21 cellular contexts compared by ENCODE assay signal in genomic region chr3:76842232-76842631, GRCh38.
A peak's percentile ranks its signal among the peaks of the same experiment; 100 is the strongest.
DNase-seq lines count a peak whose midpoint lies in the region; ATAC-seq and TF ChIP-seq lines count a peak whose summit lies in the region.
"Had no signal": no experiment of that assay in that cellular context is flagged by ENCODE, and none has a peak within 500 bp of the region (broad histone marks: within the 10 kb centered on the region; RNA-seq: fewer than 3 reads in every experiment).

No MANE protein-coding gene starts in this region.

- H3K4me3 ChIP-seq in BE2C (ENCODE audit: low read depth, low read length): 0 out of 2 replicates have a peak overlapping the region, but pooled peaks have one; percentile 6
- H3K4me3 ChIP-seq in HEK293 (ENCODE audit: low read depth, low read length): no peak overlapping the region
- H3K4me3 ChIP-seq: BLaER1 treated with 17β-estradiol and CSF1 and Interleukin-3, amounts not matched to agents 10 nM and 100 nM; GM12878 had no signal

- no peaks in the 10 kb centered on the region for H3K4me1 Mint-ChIP-seq in MCF 10A (ENCODE audit: insufficient read depth, unreplicated experiment)

- H3K4me1 ChIP-seq in BE2C (peaks cover 29% of the 10 kb centered on the region), HEK293 (ENCODE audit: control insufficient read depth, insufficient read depth, low read length) (no peaks in the 10 kb centered on the region)
- H3K4me1 ChIP-seq: BLaER1 treated with 17β-estradiol and CSF1 and Interleukin-3, amounts not matched to agents 10 nM and 100 nM; Caco-2 had no signal

- H3K9me3 Mint-ChIP-seq in MCF 10A (ENCODE audit: unreplicated experiment): peaks cover 5% of the 10 kb centered on the region

- H3K36me3 ChIP-seq in BE2C: no peaks in the 10 kb centered on the region
- H3K36me3 ChIP-seq in HEK293 (ENCODE audit: control insufficient read depth in 2 of 2, insufficient read depth in 1 of 2, low read length in 2 of 2): no peaks in the 10 kb centered on the region
- H3K36me3 ChIP-seq: BLaER1 treated with 17β-estradiol and CSF1 and Interleukin-3, amounts not matched to agents 10 nM and 100 nM had no signal

- no TSS peak for BruUV-seq in MCF 10A (replicated peaks; lab: Mats Ljungman, UMichigan)

- no peak overlapping the region for H3K27ac Mint-ChIP-seq in MCF 10A (ENCODE audit: low read depth, unreplicated experiment)
- H3K27ac Mint-ChIP-seq: CD4-positive, alpha-beta T cell; CD8-positive, alpha-beta T cell had no signal

- no peak overlapping the region for H3K27ac ChIP-seq in HEK293 (ENCODE audit: extremely low read depth, low read depth, low read length)
- H3K27ac ChIP-seq: BLaER1 treated with 17β-estradiol and CSF1 and Interleukin-3, amounts not matched to agents 10 nM and 100 nM; C4-2B had no signal

- H3K9me3 ChIP-seq in BE2C: no peaks in the 10 kb centered on the region
- H3K9me3 ChIP-seq in HEK293 (ENCODE audit: control insufficient read depth, insufficient read depth, low read depth, low read length): no peaks in the 10 kb centered on the region; the same call in 1 of the 2 replicates
- H3K9me3 ChIP-seq: Caco-2 had no signal

- TF ChIP-seq CTCF in BE2C (IDR thresholded peaks at IDR 0.05; ENCODE audit: low read depth, low read length) (no peak), HEK293 (tag by site-specific recombination; IDR thresholded peaks at IDR 0.05) (no peak), MCF 10A (IDR thresholded peaks at IDR 0.05; ENCODE audit: unreplicated experiment) (no peak)

- H3K27me3 Mint-ChIP-seq in MCF 10A (ENCODE audit: insufficient read depth, unreplicated experiment): peaks cover 62% of the 10 kb centered on the region
- H3K27me3 Mint-ChIP-seq: CD4-positive, alpha-beta T cell had no signal

- ATAC-seq in HG03159 (IDR thresholded peaks at IDR 0.05; ENCODE audit: unreplicated experiment): no peak
- ATAC-seq: CD8-positive, alpha-beta T cell; GM12878 had no signal

- no peak overlapping the region for H3K4me3 Mint-ChIP-seq in MCF 10A (ENCODE audit: unreplicated experiment)
- H3K4me3 Mint-ChIP-seq: CD4-positive, alpha-beta T cell; CD8-positive, alpha-beta T cell had no signal

- CTCF ChIA-PET in HEK293 (lab: Yijun Ruan, JAX): no interaction called here
- CTCF ChIA-PET in MCF 10A (lab: Yijun Ruan, JAX): no interaction called here

- DNase-seq in BE2C (no peak), left kidney (ENCODE audit: low read depth, low spot score) (peak; percentile 32), kidney glomerular epithelial cell (lab: John Stamatoyannopoulos, UW) (no peak), MCF 10A (ENCODE audit: unreplicated experiment) (no peak), DMS53 (lab: John Stamatoyannopoulos, UW) (no peak)
- DNase-seq: 8988T; ACHN; Caco-2; Calu3; CD4-positive, alpha-beta T cell; CD8-positive, alpha-beta T cell; DMS79; DND-41; EL; GDM1 had no signal

- POLR2A ChIA-PET in HEK293 (lab: Yijun Ruan, JAX): no interaction called here
- POLR2A ChIA-PET in MCF 10A (lab: Yijun Ruan, JAX): no interaction called here

- intact Hi-C loops in MCF 10A (cut with micrococcal nuclease): no loop called here

- TF ChIP-seq RAD21 in Ishikawa (IDR thresholded peaks at IDR 0.05; ENCODE audit: low read depth): no peak

- no peaks in the 10 kb centered on the region for H3K27me3 ChIP-seq in BE2C
- H3K27me3 ChIP-seq: BLaER1 treated with 17β-estradiol and CSF1 and Interleukin-3, amounts not matched to agents 10 nM and 100 nM had no signal

- no peak for TF ChIP-seq EP300 in Ishikawa (IDR thresholded peaks at IDR 0.05; ENCODE audit: borderline replicate concordance)

- no peaks in the 10 kb centered on the region for H3K36me3 Mint-ChIP-seq in MCF 10A (ENCODE audit: insufficient read depth, unreplicated experiment)
- H3K36me3 Mint-ChIP-seq: CD8-positive, alpha-beta T cell had no signal

TF ChIP-seq in HEK293, 187 proteins besides CTCF, POLR2A, EP300 and RAD21:
- no peak for TF ChIP-seq ZNF423 (tag by site-specific recombination; IDR thresholded peaks at IDR 0.05)
- no peak for TF ChIP-seq ZNF677 (tag by site-specific recombination; IDR thresholded peaks at IDR 0.05)
- TF ChIP-seq TCF7L2 (IDR thresholded peaks at IDR 0.05; ENCODE audit: borderline replicate concordance, low read depth, low read length): no peak
- TF ChIP-seq PBX3 (CRISPR knock-in tag; IDR thresholded peaks at IDR 0.05): no peak
- peak; percentile 66 for TF ChIP-seq REST (tag by site-specific recombination; IDR thresholded peaks at IDR 0.05)

TF ChIP-seq in Ishikawa, 13 proteins besides CTCF, POLR2A, EP300 and RAD21:
- TF ChIP-seq CREB1 (IDR thresholded peaks at IDR 0.05; ENCODE audit: low read depth): no peak
- TF ChIP-seq REST (IDR thresholded peaks at IDR 0.05; ENCODE audit: low read depth): peak; percentile 34; the same call in 1 of the 2 replicates
